In the genomic region with DNA sequence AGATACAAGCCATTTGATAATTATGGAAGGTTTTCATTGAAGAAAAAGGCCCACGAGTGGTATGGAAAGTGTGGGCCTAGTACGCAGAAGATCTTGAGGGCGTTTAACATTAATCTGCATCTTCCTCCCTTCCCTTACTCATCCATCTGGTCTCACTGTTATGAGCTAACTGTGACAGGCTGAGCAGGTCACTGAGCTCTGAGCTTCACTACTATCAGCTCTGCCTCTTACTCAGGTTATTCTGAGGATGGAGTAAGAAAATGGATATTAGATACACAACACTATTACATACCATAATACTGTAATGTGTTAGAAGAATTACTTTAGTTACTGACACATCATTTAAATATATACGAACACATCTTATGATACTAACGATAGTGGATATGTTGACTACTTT, we compare ENCODE assay signal across 8 cellular contexts.
"Had no signal": no experiment of that assay in that cellular context is flagged by ENCODE, and none has a peak within 500 bp of the region (broad histone marks: within the 10 kb centered on the region; RNA-seq: fewer than 3 reads in every experiment).

No MANE protein-coding gene starts in this region.

- H3K9me3 ChIP-seq: HAP-1 had no signal

- H3K4me3 ChIP-seq: HAP-1, K562 had no signal

- ATAC-seq: HCT116, HepG2, K562 had no signal

- DNase-seq: GOT3, H7, KG1 had no signal

- H3K27ac ChIP-seq: HL-60 had no signal

- H3K36me3 ChIP-seq: HAP-1 had no signal

- H3K4me1 ChIP-seq: HAP-1 had no signal
